Comparison of ENCODE assay signal across 15 cellular contexts in the genomic region with DNA sequence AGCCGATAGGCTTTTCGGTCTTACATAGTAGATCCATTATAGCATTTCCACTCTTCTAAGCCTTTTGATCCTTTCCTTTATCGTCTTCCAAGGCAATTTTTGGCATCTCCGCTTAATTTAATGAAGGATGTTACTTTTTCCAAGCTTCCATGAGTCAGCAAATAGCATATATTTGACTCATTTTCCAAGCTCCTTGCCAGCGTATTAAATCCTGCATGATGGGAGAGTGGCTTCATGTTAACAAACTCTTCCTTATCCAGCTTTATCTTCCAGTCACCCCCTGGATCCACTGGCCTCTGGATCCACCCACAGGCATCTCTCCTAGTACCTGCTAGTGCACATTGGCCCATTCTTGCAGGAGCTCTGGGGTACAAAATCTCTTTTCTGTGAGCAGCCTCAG. TPM values are rescaled to one million over a fixed set of nuclear protein-coding genes. Genes with fewer than 3 reads are reported as not detected.
A peak's percentile ranks its signal among the peaks of the same experiment; 100 is the strongest.
DNase-seq lines count a peak whose midpoint lies in the region; ATAC-seq, FAIRE-seq and TF ChIP-seq lines count a peak whose summit lies in the region.
"Had no signal": no experiment of that assay in that cellular context is flagged by ENCODE, and none has a peak within 500 bp of the region (broad histone marks: within the 10 kb centered on the region; RNA-seq: fewer than 3 reads in every experiment).

No MANE protein-coding gene starts in this region.

- H2BK12ac ChIP-seq in mesenchymal stem cell (ENCODE audit: low read length in 2 of 2): no peak overlapping the region

- H2BK120ac ChIP-seq in mesenchymal stem cell (ENCODE audit: low read depth, low read length): no peak overlapping the region

- H2BK5ac ChIP-seq in mesenchymal stem cell (ENCODE audit: low read depth, low read length, poor library complexity, severe bottlenecking): no peak overlapping the region

- H3K27ac Mint-ChIP-seq in natural killer cell treated with Interleukin-12 subunit alpha and Interleukin-12 subunit beta and Interleukin-15 and Interleukin-18, amount 100 ng/mL, for 72 hours: no peak overlapping the region
- H3K27ac Mint-ChIP-seq in activated T-helper 1 cell treated with anti-CD3 and anti-CD28 coated beads, Interleukin-12 subunit alpha, Interleukin-12 subunit beta, Interleukin-2, Interleukin-4 antibody, amounts not matched to agents 30 ng/mL and 10 ng/mL and 1 ng/mL, durations not matched to agents 14 hours and 24 hours and 36 hours: no peak overlapping the region
- H3K27ac Mint-ChIP-seq: activated naive CD8-positive, alpha-beta T cell treated with anti-CD3 and anti-CD28 coated beads for 36 hours had no signal

- no peak overlapping the region for H3K14ac ChIP-seq in mesenchymal stem cell (ENCODE audit: low read length in 2 of 2)

- 69% methylated on average over 5 of the region's 5 CpGs for WGBS in mesenchymal stem cell

- peaks cover 24 to 39% of the 10 kb centered on the region in 2 donors for H3K27me3 Mint-ChIP-seq in natural killer cell treated with Interleukin-12 subunit alpha and Interleukin-12 subunit beta and Interleukin-15 and Interleukin-18, amount 100 ng/mL, for 72 hours
- peaks cover 3% of the 10 kb centered on the region for H3K27me3 Mint-ChIP-seq in activated T-helper 1 cell treated with anti-CD3 and anti-CD28 coated beads, Interleukin-12 subunit alpha, Interleukin-12 subunit beta, Interleukin-2, Interleukin-4 antibody, amounts not matched to agents 30 ng/mL and 10 ng/mL and 1 ng/mL, durations not matched to agents 14 hours and 24 hours and 36 hours (ENCODE audit: insufficient read depth)

- H3K79me2 ChIP-seq in ACC112 (ENCODE audit: control insufficient read depth, insufficient read depth, low read length, unreplicated experiment): no peaks in the 10 kb centered on the region

- no peak overlapping the region for H3K4ac ChIP-seq in mesenchymal stem cell (ENCODE audit: low read depth in 1 of 2, low read length in 2 of 2)

- H3K9me3 Mint-ChIP-seq in natural killer cell treated with Interleukin-12 subunit alpha and Interleukin-12 subunit beta and Interleukin-15 and Interleukin-18, amount 100 ng/mL, for 72 hours: no peaks in the 10 kb centered on the region
- no peaks in the 10 kb centered on the region for H3K9me3 Mint-ChIP-seq in activated T-helper 1 cell treated with anti-CD3 and anti-CD28 coated beads, Interleukin-12 subunit alpha, Interleukin-12 subunit beta, Interleukin-2, Interleukin-4 antibody, amounts not matched to agents 30 ng/mL and 10 ng/mL and 1 ng/mL, durations not matched to agents 14 hours and 24 hours and 36 hours
- H3K9me3 Mint-ChIP-seq: activated naive CD8-positive, alpha-beta T cell treated with anti-CD3 and anti-CD28 coated beads for 36 hours had no signal

- peak overlapping the region; percentile 38; the same call in 1 of the 2 replicates for H3K4me3 ChIP-seq in ACC112 (ENCODE audit: low read depth, low read length)
- no peak overlapping the region for H3K4me3 ChIP-seq in bronchial epithelial cell (ENCODE audit: low read depth, low read length)
- H3K4me3 ChIP-seq in mesenchymal stem cell (ENCODE audit: insufficient read depth in 1 of 2, low read depth in 1 of 2, low read length in 2 of 2): peak overlapping the region in 1 of 2 experiments; percentile 11
- no peak overlapping the region for H3K4me3 ChIP-seq in mucosa of descending colon
- H3K4me3 ChIP-seq: BLaER1 treated with 17β-estradiol and CSF1 and Interleukin-3, amounts not matched to agents 10 nM and 100 nM had no signal

- no peak overlapping the region for H3K4me3 Mint-ChIP-seq in natural killer cell treated with Interleukin-12 subunit alpha and Interleukin-12 subunit beta and Interleukin-15 and Interleukin-18, amount 100 ng/mL, for 72 hours
- no peak overlapping the region for H3K4me3 Mint-ChIP-seq in activated T-helper 1 cell treated with anti-CD3 and anti-CD28 coated beads, Interleukin-12 subunit alpha, Interleukin-12 subunit beta, Interleukin-2, Interleukin-4 antibody, amounts not matched to agents 30 ng/mL and 10 ng/mL and 1 ng/mL, durations not matched to agents 14 hours and 24 hours and 36 hours
- H3K4me3 Mint-ChIP-seq: activated naive CD8-positive, alpha-beta T cell treated with anti-CD3 and anti-CD28 coated beads for 36 hours had no signal

- H2AFZ ChIP-seq in ACC112 (ENCODE audit: low read length, unreplicated experiment) (peak overlapping the region; percentile 52), mesenchymal stem cell (ENCODE audit: low read depth, low read length) (no peak overlapping the region)

- H3K4me2 ChIP-seq in mesenchymal stem cell (ENCODE audit: low read length, poor library complexity, severe bottlenecking): no peak overlapping the region

- H3K27me3 ChIP-seq in ACC112 (ENCODE audit: insufficient read depth, low read length): no peaks in the 10 kb centered on the region
- peaks cover 1% of the 10 kb centered on the region for H3K27me3 ChIP-seq in bronchial epithelial cell (ENCODE audit: control insufficient read depth, insufficient read depth, low read length)
- peaks cover 0 to 6% of the 10 kb centered on the region in 2 experiments for H3K27me3 ChIP-seq in mesenchymal stem cell (ENCODE audit: control insufficient read depth in 1 of 2, insufficient read depth in 1 of 2, low read length in 2 of 2)

- H2AK5ac ChIP-seq in mesenchymal stem cell (ENCODE audit: low read length, severe bottlenecking): no peak overlapping the region

- DNase-seq in HT1080 (ENCODE audit: low read depth) (peak; percentile 67), bronchial epithelial cell (ENCODE audit: low read depth) (peak; percentile 30), mesenchymal stem cell (peak; percentile 10), SW480 (ENCODE audit: low spot score) (no peak), mucosa of descending colon (no peak)
- no peak for DNase-seq in natural killer cell treated with Interleukin-12 subunit alpha and Interleukin-12 subunit beta and Interleukin-15 and Interleukin-18, amount 100 ng/mL, for 72 hours (ENCODE audit: low spot score)
- no peak for DNase-seq in activated T-helper 1 cell treated with anti-CD3 and anti-CD28 coated beads, Interleukin-12 subunit alpha, Interleukin-12 subunit beta, Interleukin-2, Interleukin-4 antibody, amounts not matched to agents 30 ng/mL and 10 ng/mL and 1 ng/mL, durations not matched to agents 14 hours and 24 hours and 36 hours (ENCODE audit: low spot score)
- DNase-seq: activated CD4-positive, alpha-beta T cell treated with anti-CD3 and anti-CD28 coated beads for 4 hours; activated naive CD8-positive, alpha-beta T cell treated with anti-CD3 and anti-CD28 coated beads for 36 hours; foreskin melanocyte; NCI-H187 treated with DMSO at 0.1 percent for 48 hours; right cardiac atrium had no signal

- no peak overlapping the region for H3K23ac ChIP-seq in mesenchymal stem cell (ENCODE audit: low read length in 2 of 2)

- no peak for FAIRE-seq in bronchial epithelial cell (lab: Jason Lieb, UNC)

- H3K36me3 ChIP-seq in ACC112 (ENCODE audit: insufficient read depth, low read length): no peaks in the 10 kb centered on the region
- no peaks in the 10 kb centered on the region for H3K36me3 ChIP-seq in bronchial epithelial cell (ENCODE audit: control insufficient read depth, insufficient read depth, low read length)
- no peaks in the 10 kb centered on the region for H3K36me3 ChIP-seq in mesenchymal stem cell (ENCODE audit: control insufficient read depth in 1 of 2, insufficient read depth in 2 of 2, low read depth in 1 of 2, low read length in 2 of 2)
- no peaks in the 10 kb centered on the region for H3K36me3 ChIP-seq in mucosa of descending colon (ENCODE audit: low read depth)
- H3K36me3 ChIP-seq: BLaER1 treated with 17β-estradiol and CSF1 and Interleukin-3, amounts not matched to agents 10 nM and 100 nM had no signal

- H3K36me3 Mint-ChIP-seq in natural killer cell treated with Interleukin-12 subunit alpha and Interleukin-12 subunit beta and Interleukin-15 and Interleukin-18, amount 100 ng/mL, for 72 hours: no peaks in the 10 kb centered on the region
- H3K36me3 Mint-ChIP-seq in activated T-helper 1 cell treated with anti-CD3 and anti-CD28 coated beads, Interleukin-12 subunit alpha, Interleukin-12 subunit beta, Interleukin-2, Interleukin-4 antibody, amounts not matched to agents 30 ng/mL and 10 ng/mL and 1 ng/mL, durations not matched to agents 14 hours and 24 hours and 36 hours (ENCODE audit: low read depth): no peaks in the 10 kb centered on the region
- H3K36me3 Mint-ChIP-seq: activated naive CD8-positive, alpha-beta T cell treated with anti-CD3 and anti-CD28 coated beads for 36 hours had no signal

- peak overlapping the region; percentile 65 for H3K9ac ChIP-seq in mesenchymal stem cell (ENCODE audit: low read length)
- H3K9ac ChIP-seq: BLaER1 treated with 17β-estradiol and CSF1 and Interleukin-3, amounts not matched to agents 10 nM and 100 nM had no signal

- H3K9me3 ChIP-seq in mesenchymal stem cell (ENCODE audit: control insufficient read depth, low read length) (no peaks in the 10 kb centered on the region), mucosa of descending colon (no peaks in the 10 kb centered on the region)

- no peak overlapping the region for H3K18ac ChIP-seq in mesenchymal stem cell (ENCODE audit: low read depth in 1 of 2, low read length in 2 of 2)

- no peak for ATAC-seq in natural killer cell treated with Interleukin-12 subunit alpha and Interleukin-12 subunit beta and Interleukin-15 and Interleukin-18, amount 100 ng/mL, for 72 hours
- no peak for ATAC-seq in mucosa of descending colon

- TF ChIP-seq CTCF in bronchial epithelial cell (IDR thresholded peaks at IDR 0.05; ENCODE audit: insufficient read depth, low read length, severe bottlenecking) (no peak), mucosa of descending colon (IDR thresholded peaks at IDR 0.05) (no peak)

- peak overlapping the region; percentile 28 for H3K27ac ChIP-seq in ACC112 (ENCODE audit: low read depth, low read length)
- H3K27ac ChIP-seq in mesenchymal stem cell (ENCODE audit: low read length, poor library complexity, severe bottlenecking): no peak overlapping the region
- H3K27ac ChIP-seq: BLaER1 treated with 17β-estradiol and CSF1 and Interleukin-3, amounts not matched to agents 10 nM and 100 nM had no signal

- no peaks in the 10 kb centered on the region for H3K4me1 Mint-ChIP-seq in natural killer cell treated with Interleukin-12 subunit alpha and Interleukin-12 subunit beta and Interleukin-15 and Interleukin-18, amount 100 ng/mL, for 72 hours (ENCODE audit: low read depth in 2 of 2)
- H3K4me1 Mint-ChIP-seq in activated T-helper 1 cell treated with anti-CD3 and anti-CD28 coated beads, Interleukin-12 subunit alpha, Interleukin-12 subunit beta, Interleukin-2, Interleukin-4 antibody, amounts not matched to agents 30 ng/mL and 10 ng/mL and 1 ng/mL, durations not matched to agents 14 hours and 24 hours and 36 hours (ENCODE audit: low read depth): no peaks in the 10 kb centered on the region
- H3K4me1 Mint-ChIP-seq: activated naive CD8-positive, alpha-beta T cell treated with anti-CD3 and anti-CD28 coated beads for 36 hours had no signal

- H3K4me1 ChIP-seq in ACC112 (ENCODE audit: control insufficient read depth, insufficient read depth, low read length, unreplicated experiment): peaks cover 26% of the 10 kb centered on the region
- peaks cover 4% of the 10 kb centered on the region for H3K4me1 ChIP-seq in mesenchymal stem cell (ENCODE audit: control insufficient read depth, insufficient read depth, low read depth, low read length)
- H3K4me1 ChIP-seq in mucosa of descending colon (ENCODE audit: low read depth): no peaks in the 10 kb centered on the region

- no peaks in the 10 kb centered on the region for H3K79me1 ChIP-seq in mesenchymal stem cell (replicated peaks; ENCODE audit: low read length, poor library complexity, severe bottlenecking)

- intact Hi-C loops in activated T-helper 1 cell treated with anti-CD3 and anti-CD28 coated beads, Interleukin-12 subunit alpha, Interleukin-12 subunit beta, Interleukin-2, Interleukin-4 antibody, amounts not matched to agents 30 ng/mL and 10 ng/mL and 1 ng/mL, durations not matched to agents 14 hours and 24 hours and 36 hours (cut with micrococcal nuclease): no loop called here
- intact Hi-C loops in mucosa of descending colon (cut with DNase I, micrococcal nuclease): no loop called here

- no peak overlapping the region for H2BK15ac ChIP-seq in mesenchymal stem cell (ENCODE audit: low read depth, poor library complexity, severe bottlenecking)

- H4K8ac ChIP-seq in mesenchymal stem cell (ENCODE audit: low read length): no peak overlapping the region

- H4K91ac ChIP-seq in mesenchymal stem cell (ENCODE audit: low read length): no peak overlapping the region

RNA-seq across cellular contexts. Expression of gene OR9A2, which starts 13.0 kb away (rescaled TPM):
- not detected in 2 replicates for total RNA-seq in HT1080 (2014; rRNA removed; shearing (Covaris generic))
- polyA plus RNA-seq in HT1080 (2015; cell fraction: cytosol; rRNA removed): not detected in 2 replicates
- not detected in 2 replicates for polyA plus RNA-seq in HT1080 (2015; cell fraction: nucleus; rRNA removed)
- total RNA-seq in bronchial epithelial cell: 0.26 TPM in 1 of 2 replicates, not detected in the other
- polyA plus RNA-seq in mesenchymal stem cell (2013, experiment 1 of 2): not detected
- not detected for polyA plus RNA-seq in mesenchymal stem cell (2013, experiment 2 of 2)
- not detected for total RNA-seq in natural killer cell treated with Interleukin-12 subunit alpha and Interleukin-12 subunit beta and Interleukin-15 and Interleukin-18, amount 100 ng/mL, for 72 hours
- total RNA-seq in activated T-helper 1 cell treated with anti-CD3 and anti-CD28 coated beads, Interleukin-12 subunit alpha, Interleukin-12 subunit beta, Interleukin-2, Interleukin-4 antibody, amounts not matched to agents 30 ng/mL and 10 ng/mL and 1 ng/mL, durations not matched to agents 14 hours and 24 hours and 36 hours: not detected in 2 replicates
- total RNA-seq in mucosa of descending colon: not detected
- total RNA-seq: activated naive CD8-positive, alpha-beta T cell treated with anti-CD3 and anti-CD28 coated beads for 36 hours; lower leg skin; right cardiac atrium had no signal
- polyA plus RNA-seq: right cardiac atrium had no signal

RNA-seq across cellular contexts. Expression of gene OR6V1, which starts 38.2 kb away (rescaled TPM):
- not detected in 2 replicates for total RNA-seq in HT1080 (2014; rRNA removed; shearing (Covaris generic))
- polyA plus RNA-seq in HT1080 (2015; cell fraction: cytosol; rRNA removed): not detected in 2 replicates
- not detected in 2 replicates for polyA plus RNA-seq in HT1080 (2015; cell fraction: nucleus; rRNA removed)
- total RNA-seq in bronchial epithelial cell: not detected in 2 replicates
- not detected for polyA plus RNA-seq in mesenchymal stem cell (2013, experiment 1 of 2)
- not detected for polyA plus RNA-seq in mesenchymal stem cell (2013, experiment 2 of 2)
- not detected for total RNA-seq in natural killer cell treated with Interleukin-12 subunit alpha and Interleukin-12 subunit beta and Interleukin-15 and Interleukin-18, amount 100 ng/mL, for 72 hours
- not detected in 2 replicates for total RNA-seq in activated T-helper 1 cell treated with anti-CD3 and anti-CD28 coated beads, Interleukin-12 subunit alpha, Interleukin-12 subunit beta, Interleukin-2, Interleukin-4 antibody, amounts not matched to agents 30 ng/mL and 10 ng/mL and 1 ng/mL, durations not matched to agents 14 hours and 24 hours and 36 hours
- total RNA-seq in mucosa of descending colon: not detected
- total RNA-seq: activated naive CD8-positive, alpha-beta T cell treated with anti-CD3 and anti-CD28 coated beads for 36 hours; lower leg skin; right cardiac atrium had no signal
- polyA plus RNA-seq: right cardiac atrium had no signal

RNA-seq across cellular contexts. Expression of gene KEL, which starts 51.7 kb away (rescaled TPM):
- total RNA-seq in HT1080 (2014; rRNA removed; shearing (Covaris generic)): not detected in 2 replicates
- polyA plus RNA-seq in HT1080 (2015; cell fraction: cytosol; rRNA removed): 0.25 and 0.26 TPM in 2 replicates
- 0.22 and 0.27 TPM in 2 replicates for polyA plus RNA-seq in HT1080 (2015; cell fraction: nucleus; rRNA removed)
- total RNA-seq in bronchial epithelial cell (0.13 TPM in 1 of 2 replicates, not detected in the other), mucosa of descending colon (under 1 TPM in 1 of 3 donors, not detected in 2; 0.55 TPM)
- polyA plus RNA-seq in mesenchymal stem cell (2013, experiment 1 of 2): 0.04 TPM
- polyA plus RNA-seq in mesenchymal stem cell (2013, experiment 2 of 2): not detected
- not detected for total RNA-seq in natural killer cell treated with Interleukin-12 subunit alpha and Interleukin-12 subunit beta and Interleukin-15 and Interleukin-18, amount 100 ng/mL, for 72 hours
- total RNA-seq in activated T-helper 1 cell treated with anti-CD3 and anti-CD28 coated beads, Interleukin-12 subunit alpha, Interleukin-12 subunit beta, Interleukin-2, Interleukin-4 antibody, amounts not matched to agents 30 ng/mL and 10 ng/mL and 1 ng/mL, durations not matched to agents 14 hours and 24 hours and 36 hours: 0.49 TPM in 1 of 2 replicates, not detected in the other

Comparison
In these comparisons a context has a peak if more than half of its experiments do, and no peak if none do; other contexts are left out.
1. DNase-seq: peak in HT1080 (single experiment), bronchial epithelial cell (single experiment) and mesenchymal stem cell (single experiment); none in natural killer cell treated with Interleukin-12 subunit alpha and Interleukin-12 subunit beta and Interleukin-15 and Interleukin-18, amount 100 ng/mL, for 72 hours (single experiment), activated T-helper 1 cell treated with anti-CD3 and anti-CD28 coated beads, Interleukin-12 subunit alpha, Interleukin-12 subunit beta, Interleukin-2, Interleukin-4 antibody, amounts not matched to agents 30 ng/mL and 10 ng/mL and 1 ng/mL, durations not matched to agents 14 hours and 24 hours and 36 hours (single experiment), SW480 (single experiment) and mucosa of descending colon (0 of 3).